21 cellular contexts compared by ENCODE assay signal in genomic region chr17:12800855-12801365, GRCh38. TPM values are rescaled to one million over a fixed set of nuclear protein-coding genes. Genes with fewer than 3 reads are reported as not detected.
A peak's percentile ranks its signal among the peaks of the same experiment; 100 is the strongest.
DNase-seq lines count a peak whose midpoint lies in the region; ATAC-seq, FAIRE-seq and TF ChIP-seq lines count a peak whose summit lies in the region.
"Had no signal": no experiment of that assay in that cellular context is flagged by ENCODE, and none has a peak within 500 bp of the region (broad histone marks: within the 10 kb centered on the region; RNA-seq: fewer than 3 reads in every experiment).

No MANE protein-coding gene starts in this region.

- no peak overlapping the region for H3K23ac ChIP-seq in IMR-90 (ENCODE audit: low read depth, low read length)

- H4K20me1 ChIP-seq in IMR-90 (ENCODE audit: insufficient read depth, low read length) (no peaks in the 10 kb centered on the region; the same call in 1 of the 2 replicates), endothelial cell of umbilical vein (replicated peaks; ENCODE audit: control insufficient read depth, extremely low read depth, insufficient read depth, low read length) (no peaks in the 10 kb centered on the region)

- H3K56ac ChIP-seq in IMR-90 (ENCODE audit: extremely low read depth, insufficient read depth, low read length) = no peak overlapping the region

- H4K8ac ChIP-seq in IMR-90 (ENCODE audit: low read depth in 2 of 2, low read length in 2 of 2) = no peak overlapping the region

- ATAC-seq in IMR-90 (ENCODE audit: low read depth) = no peak; the same call in 1 of the 2 replicates
- no peak for ATAC-seq in HG03521 (IDR thresholded peaks at IDR 0.05; ENCODE audit: unreplicated experiment)
- ATAC-seq: CD8-positive, alpha-beta T cell had no signal

- no peak for TF ChIP-seq POLR2A in IMR-90 (IDR thresholded peaks at IDR 0.05; ENCODE audit: low read depth, low read length)
- no peak for TF ChIP-seq POLR2A in endothelial cell of umbilical vein (IDR thresholded peaks at IDR 0.05; ENCODE audit: low read depth, low read length)

- H3K4me2 ChIP-seq in IMR-90 (ENCODE audit: low read depth, low read length) = no peak overlapping the region
- no peak overlapping the region for H3K4me2 ChIP-seq in endothelial cell of umbilical vein (ENCODE audit: insufficient read depth, low read length)

- no peak overlapping the region for H3K18ac ChIP-seq in IMR-90 (ENCODE audit: low read depth, low read length)

- no peaks in the 10 kb centered on the region for H3K9me1 ChIP-seq in IMR-90 (ENCODE audit: insufficient read depth, low read length)
- H3K9me1 ChIP-seq in endothelial cell of umbilical vein (replicated peaks; ENCODE audit: control insufficient read depth, extremely low read depth, insufficient read depth, low read length) = no peaks in the 10 kb centered on the region

- CTCF ChIA-PET in IMR-90 (lab: Yijun Ruan, JAX) = no interaction called here
- CTCF ChIA-PET in endothelial cell of umbilical vein (lab: Charles Lee) = no interaction called here

- H4K5ac ChIP-seq in IMR-90 (ENCODE audit: low read depth, low read length) = no peak overlapping the region

- H3K79me1 ChIP-seq in IMR-90 (ENCODE audit: low read depth in 1 of 2, low read length in 2 of 2) = no peaks in the 10 kb centered on the region

- no peaks in the 10 kb centered on the region for H3K79me2 ChIP-seq in endothelial cell of umbilical vein (ENCODE audit: control insufficient read depth, insufficient read depth, low read length)

- POLR2A ChIA-PET in IMR-90 (lab: Charles Lee; ENCODE audit: unreplicated experiment) (no interaction called here), endothelial cell of umbilical vein (lab: Charles Lee) (no interaction called here)

- TF ChIP-seq CTCF in GM12875 (IDR thresholded peaks at IDR 0.05; ENCODE audit: borderline replicate concordance, insufficient read depth, low read depth, low read length) (no peak), IMR-90 (conservative IDR thresholded peaks at IDR 0.05; ENCODE audit: low read depth, low read length) (no peak), endothelial cell of umbilical vein (IDR thresholded peaks at IDR 0.05; ENCODE audit: extremely low read depth in 1 of 2, insufficient read depth in 1 of 2, low read depth in 1 of 2, low read length in 2 of 2) (no peak), nephron (IDR thresholded peaks at IDR 0.05; ENCODE audit: unreplicated experiment in 3 of 3) (no peak)

- in situ Hi-C loops in IMR-90 (cut with MboI; ENCODE audit: low sequenced_read_pairs) = loop anchor here (25.0 kb wide), 1 partner anchor 111 kb away; no protein-coding TSS in a partner anchor

- no peak overlapping the region for H2BK20ac ChIP-seq in IMR-90 (ENCODE audit: low read depth, low read length)

- H2AK5ac ChIP-seq in IMR-90 (ENCODE audit: low read depth, low read length) = no peak overlapping the region

- no peak overlapping the region for H3K4me3 Mint-ChIP-seq in nephron
- H3K4me3 Mint-ChIP-seq: CD8-positive, alpha-beta T cell; IgD-negative memory B cell had no signal

- peak overlapping the region in 2 of 3 experiments; percentile 14 to 68 for H3K27ac Mint-ChIP-seq in nephron
- H3K27ac Mint-ChIP-seq: CD8-positive, alpha-beta T cell; IgD-negative memory B cell had no signal

- H3K4me3 ChIP-seq in GM12875 (ENCODE audit: low read depth, low read length) = peak overlapping the region; percentile 16
- no peak overlapping the region for H3K4me3 ChIP-seq in IMR-90 (ENCODE audit: insufficient read depth, low read depth, low read length)
- H3K4me3 ChIP-seq in endothelial cell of umbilical vein (replicated peaks in 1 of 3; ENCODE audit: insufficient read depth in 1 of 3, low read depth in 1 of 3, low read length in 3 of 3) = no peak overlapping the region
- H3K4me3 ChIP-seq: HAP-1 had no signal

- H3K27me3 ChIP-seq in IMR-90 (ENCODE audit: control insufficient read depth, insufficient read depth, low read length) = no peaks in the 10 kb centered on the region
- H3K27me3 ChIP-seq in endothelial cell of umbilical vein (ENCODE audit: control insufficient read depth in 2 of 2, insufficient read depth in 2 of 2, low read length in 2 of 2) = no peaks in the 10 kb centered on the region
- H3K27me3 ChIP-seq: BE2C had no signal

- H4K91ac ChIP-seq in IMR-90 (ENCODE audit: insufficient read depth, low read depth, low read length) = no peak overlapping the region

- no peak overlapping the region for H2AK9ac ChIP-seq in IMR-90 (replicated peaks; ENCODE audit: low read depth, low read length, poor library complexity)

- no peaks in the 10 kb centered on the region for H3K27me3 Mint-ChIP-seq in nephron (ENCODE audit: low read depth)
- H3K27me3 Mint-ChIP-seq: IgD-negative memory B cell had no signal

- peak; percentile 4 for FAIRE-seq in endothelial cell of umbilical vein (lab: Jason Lieb, UNC)
- FAIRE-seq: D721Med, G401.6, GM18507 had no signal

- no peak overlapping the region for H2BK120ac ChIP-seq in IMR-90 (ENCODE audit: low read depth, low read length)

- no peak overlapping the region for H2AFZ ChIP-seq in IMR-90 (replicated peaks; ENCODE audit: low read length, poor library complexity)
- H2AFZ ChIP-seq in endothelial cell of umbilical vein (ENCODE audit: low read depth, low read length) = no peak overlapping the region

- H3K4me1 ChIP-seq in IMR-90 (ENCODE audit: control insufficient read depth, insufficient read depth, low read length) (peaks cover 2% of the 10 kb centered on the region; the same call in 1 of the 2 replicates), endothelial cell of umbilical vein (ENCODE audit: control insufficient read depth, extremely low read depth, insufficient read depth, low read length) (no peaks in the 10 kb centered on the region)
- H3K4me1 ChIP-seq: BE2C, HAP-1 had no signal

- H3K36me3 Mint-ChIP-seq in nephron (ENCODE audit: low read depth) = no peaks in the 10 kb centered on the region
- H3K36me3 Mint-ChIP-seq: CD8-positive, alpha-beta T cell had no signal

- BruUV-seq in IMR-90 (replicated peaks; lab: Mats Ljungman, UMichigan) (no TSS peak), endothelial cell of umbilical vein (replicated peaks; lab: Mats Ljungman, UMichigan) (no TSS peak)

- dilution Hi-C loops in IMR-90 (cut with HindIII; ENCODE audit: low sequenced_read_pairs, unreplicated experiment) (no loop called here), endothelial cell of umbilical vein (cut with MboI; ENCODE audit: extremely low pct_ligation_motif_present, low sequenced_read_pairs) (no loop called here)

- peaks cover 6% of the 10 kb centered on the region for H3K4me1 Mint-ChIP-seq in nephron
- H3K4me1 Mint-ChIP-seq: IgD-negative memory B cell had no signal

- H3K9ac ChIP-seq in IMR-90 (ENCODE audit: low read depth, low read length) (no peak overlapping the region), endothelial cell of umbilical vein (replicated peaks; ENCODE audit: extremely low read depth, insufficient read depth, low read length) (no peak overlapping the region)

- DNase-seq in IMR-90 (no peak), endothelial cell of umbilical vein (ENCODE audit: low read depth, low spot score) (no peak), GM19240 (ENCODE audit: insufficient read length, low spot score) (no peak), GF-D8 (lab: John Stamatoyannopoulos, UW) (no peak)
- DNase-seq: BE2C; CD8-positive, alpha-beta T cell; COR-L47; DMS153; DMS79 treated with DMSO at 0.1 percent for 48 hours; EL; GOT3; KG1 had no signal

- H2BK15ac ChIP-seq in IMR-90 (ENCODE audit: low read depth, low read length) = no peak overlapping the region

- WGBS in IMR-90 (ENCODE audit: extremely low coverage in 2 of 2, insufficient read length in 1 of 2), 2 experiments = no CpG with 5 or more reads among the region's 3 CpGs

- no peak for TF ChIP-seq RAD21 in IMR-90 (IDR thresholded peaks at IDR 0.05; ENCODE audit: low read length)

- no peaks in the 10 kb centered on the region for H3K36me3 ChIP-seq in IMR-90 (ENCODE audit: control insufficient read depth, insufficient read depth, low read length)
- no peaks in the 10 kb centered on the region for H3K36me3 ChIP-seq in endothelial cell of umbilical vein (ENCODE audit: control insufficient read depth in 2 of 2, extremely low read depth in 1 of 2, insufficient read depth in 2 of 2, low read length in 2 of 2)
- H3K36me3 ChIP-seq: BE2C, HAP-1 had no signal

- H3K9me3 Mint-ChIP-seq in nephron = peaks cover 6% of the 10 kb centered on the region

- H3K27ac ChIP-seq in IMR-90 (ENCODE audit: insufficient read depth, low read length) = no peak overlapping the region
- no peak overlapping the region for H3K27ac ChIP-seq in endothelial cell of umbilical vein (ENCODE audit: insufficient read depth, low read depth, low read length)
- H3K27ac ChIP-seq: C4-2B had no signal

- no peak overlapping the region for H3K14ac ChIP-seq in IMR-90 (replicated peaks; ENCODE audit: low read depth, low read length)

- H2BK5ac ChIP-seq in IMR-90 (ENCODE audit: low read depth, low read length, poor library complexity, severe bottlenecking) = no peak overlapping the region

- H3K9me3 ChIP-seq in IMR-90 (ENCODE audit: control insufficient read depth, insufficient read depth, low read length) (no peaks in the 10 kb centered on the region), endothelial cell of umbilical vein (replicated peaks; ENCODE audit: control insufficient read depth, insufficient read depth, low read length) (no peaks in the 10 kb centered on the region)
- H3K9me3 ChIP-seq: BE2C, HAP-1 had no signal

- H3K4ac ChIP-seq in IMR-90 (ENCODE audit: low read depth, low read length) = no peak overlapping the region

- intact Hi-C loops in IMR-90 (cut with micrococcal nuclease) = no loop called here
- intact Hi-C loops in endothelial cell of umbilical vein (cut with micrococcal nuclease) = no loop called here

TF ChIP-seq in IMR-90, 13 proteins besides CTCF, POLR2A, EP300 and RAD21:
- TF ChIP-seq MAFK (IDR thresholded peaks at IDR 0.05; ENCODE audit: low read depth, low read length) (peak; percentile 36; the same call in 1 of the 2 replicates), MAZ (IDR thresholded peaks at IDR 0.05; ENCODE audit: borderline replicate concordance, low read depth, low read length) (no peak)
TF ChIP-seq in IMR-90: peak in this region for 1.

RNA-seq across cellular contexts. Expression of gene ARHGAP44, which starts 11.6 kb away (rescaled TPM):
- total RNA-seq in IMR-90 (2012; rRNA removed) = 0.54 and 1.1 TPM in 2 replicates
- polyA plus RNA-seq in IMR-90 (2012; rRNA removed) = 1.0 and 1.2 TPM in 2 replicates
- polyA plus RNA-seq in IMR-90 (2012; cell fraction: cytosol; rRNA removed) = 0.67 and 0.75 TPM in 2 replicates
- polyA plus RNA-seq in IMR-90 (2012; cell fraction: nucleus; rRNA removed; ENCODE audit: low replicate concordance) = 2.3 and 2.6 TPM in 2 replicates
- 0.42 and 0.55 TPM in 2 replicates for total RNA-seq in endothelial cell of umbilical vein
- polyA plus RNA-seq in endothelial cell of umbilical vein = 0.11 and 0.19 TPM in 2 replicates
- 0.08 TPM in 2 replicates for polyA plus RNA-seq in endothelial cell of umbilical vein (2011; cell fraction: cytosol; rRNA removed)
- 0.13 and 0.15 TPM in 2 replicates for polyA plus RNA-seq in endothelial cell of umbilical vein (2011; cell fraction: nucleus; rRNA removed)
- 0.31 and 0.32 TPM in 2 replicates for polyA plus RNA-seq in endothelial cell of umbilical vein (2012)
- not detected in 2 replicates for polyA minus RNA-seq in endothelial cell of umbilical vein
- polyA minus RNA-seq in endothelial cell of umbilical vein (2011; cell fraction: cytosol; rRNA and poly(A)+ RNA removed) = not detected
- 0.29 and 0.67 TPM in 2 replicates for polyA minus RNA-seq in endothelial cell of umbilical vein (2011; cell fraction: nucleus; rRNA and poly(A)+ RNA removed)
- total RNA-seq: CD8-positive, alpha-beta T cell had no signal
